Comparison of ENCODE assay signal across 1 cellular context in genomic region chr19:50830266-50831025, GRCh38.
A peak's percentile ranks its signal among the peaks of the same experiment; 100 is the strongest.
TF ChIP-seq lines count a peak whose summit lies in the region.

No MANE protein-coding gene starts in this region.

TF ChIP-seq in K562, 482 proteins besides CTCF, POLR2A, EP300 and RAD21:
- no peak for TF ChIP-seq ZNF778 (CRISPR knock-in tag; IDR thresholded peaks at IDR 0.05)
- no peak for TF ChIP-seq E4F1 (CRISPR knock-in tag; IDR thresholded peaks at IDR 0.05; ENCODE audit: borderline replicate concordance)
- TF ChIP-seq TFAP4 (CRISPR knock-in tag; IDR thresholded peaks at IDR 0.05; ENCODE audit: borderline replicate concordance): 0 out of 2 replicates have a peak, but pooled peaks have one; percentile 6
- no peak for TF ChIP-seq ZNF668 (CRISPR knock-in tag; IDR thresholded peaks at IDR 0.05)
- peak; percentile 62; the same call in 1 of the 2 replicates for TF ChIP-seq ESRRA (IDR thresholded peaks at IDR 0.05; ENCODE audit: borderline replicate concordance, low read depth)
- 0 out of 2 replicates have a peak, but pooled peaks have one; percentile 3 for TF ChIP-seq ATF1 (CRISPR knock-in tag; IDR thresholded peaks at IDR 0.05)
- no peak for TF ChIP-seq ATF1 (tag; IDR thresholded peaks at IDR 0.05)
